In the genomic region with DNA sequence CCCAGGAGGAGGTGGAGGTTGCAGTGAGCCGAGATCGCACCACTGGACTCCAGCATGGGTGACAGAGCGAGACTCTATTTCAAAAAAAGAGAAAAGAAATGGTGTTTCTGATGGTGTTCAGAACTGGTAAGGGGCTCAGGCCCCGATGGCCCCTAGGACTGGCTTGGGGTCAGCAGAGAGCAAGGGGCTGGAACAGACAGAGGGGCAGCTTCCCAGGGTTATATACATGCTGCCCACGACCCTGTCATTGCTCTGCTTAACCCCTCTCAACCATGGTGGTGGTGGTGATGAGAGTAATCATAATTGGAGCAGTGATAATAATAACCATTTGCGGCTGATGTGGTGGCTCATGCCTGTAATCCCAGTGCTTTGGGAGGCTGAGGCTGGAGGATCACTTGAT, we compare ENCODE assay signal across 7 cellular contexts.
"Had no signal": no experiment of that assay in that cellular context is flagged by ENCODE, and none has a peak within 500 bp of the region (broad histone marks: within the 10 kb centered on the region; RNA-seq: fewer than 3 reads in every experiment).

No MANE protein-coding gene starts in this region.

- H3K27ac Mint-ChIP-seq: HFFc6 had no signal

- H3K4me3 ChIP-seq: GM23248, HAP-1 had no signal

- H3K27ac ChIP-seq: GM23248 had no signal

- ATAC-seq: HCT116 had no signal

- DNase-seq: GM23248, GOT3, H7, HFFc6, IMR-90 had no signal

- H3K4me1 ChIP-seq: HAP-1 had no signal

- H3K4me3 Mint-ChIP-seq: HFFc6 had no signal
